Comparison of ENCODE assay signal across 9 cellular contexts in genomic region chr12:124379938-124380754, GRCh38.
DNase-seq lines count a peak whose midpoint lies in the region; ATAC-seq and TF ChIP-seq lines count a peak whose summit lies in the region.
"Had no signal": no experiment of that assay in that cellular context is flagged by ENCODE, and none has a peak within 500 bp of the region (broad histone marks: within the 10 kb centered on the region; RNA-seq: fewer than 3 reads in every experiment).

No MANE protein-coding gene starts in this region.

- H3K4me1 Mint-ChIP-seq in HFFc6 (ENCODE audit: low read depth) = peaks cover 79% of the 10 kb centered on the region
- peaks cover 20 to 27% of the 10 kb centered on the region in 2 donors for H3K4me1 Mint-ChIP-seq in stimulated activated naive B cell treated with anti-CD40 and anti-IgM and Interleukin-4, amounts not matched to agents 10 μg/mL and 1 μg/mL and 100 μg/mL, for 72 hours
- H3K4me1 Mint-ChIP-seq: activated naive CD8-positive, alpha-beta T cell treated with anti-CD3 and anti-CD28 coated beads for 36 hours had no signal

- intact Hi-C loops in body of pancreas (cut with DNase I) = loop anchor here (10.0 kb wide), 1 partner anchor 115 kb away; no protein-coding TSS in a partner anchor

- no peaks in the 10 kb centered on the region for H3K27me3 ChIP-seq in body of pancreas
- no peaks in the 10 kb centered on the region for H3K27me3 ChIP-seq in kidney epithelial cell (ENCODE audit: control insufficient read depth, insufficient read depth, low read length)

- H3K4me3 ChIP-seq in body of pancreas (no peak overlapping the region), kidney epithelial cell (ENCODE audit: low read depth, low read length) (no peak overlapping the region)

- peaks cover 46% of the 10 kb centered on the region for H3K36me3 Mint-ChIP-seq in HFFc6 (ENCODE audit: low read depth)
- H3K36me3 Mint-ChIP-seq in stimulated activated naive B cell treated with anti-CD40 and anti-IgM and Interleukin-4, amounts not matched to agents 10 μg/mL and 1 μg/mL and 100 μg/mL, for 72 hours = peaks cover 59 to 76% of the 10 kb centered on the region in 2 donors

- peak overlapping the region; percentile 67 to 82 (median 72) for H3K27ac ChIP-seq in body of pancreas

- no peaks in the 10 kb centered on the region for H3K9me3 ChIP-seq in body of pancreas

- H3K27me3 Mint-ChIP-seq in HFFc6 (ENCODE audit: insufficient read depth) = peaks cover 35% of the 10 kb centered on the region
- H3K27me3 Mint-ChIP-seq in stimulated activated naive B cell treated with anti-CD40 and anti-IgM and Interleukin-4, amounts not matched to agents 10 μg/mL and 1 μg/mL and 100 μg/mL, for 72 hours = no peaks in the 10 kb centered on the region
- H3K27me3 Mint-ChIP-seq: activated naive CD8-positive, alpha-beta T cell treated with anti-CD3 and anti-CD28 coated beads for 36 hours had no signal

- peak; percentile 91 for DNase-seq in HFFc6
- DNase-seq in body of pancreas = peak in 1 of 4 donors; percentile 57
- DNase-seq in kidney epithelial cell (ENCODE audit: low read depth) = no peak
- no peak for DNase-seq in stimulated activated naive B cell treated with anti-CD40 and anti-IgM and Interleukin-4, amounts not matched to agents 10 μg/mL and 1 μg/mL and 100 μg/mL, for 72 hours
- DNase-seq in iPS-NIHi7 (ENCODE audit: extremely low spot score) = no peak
- no peak for DNase-seq in SW480 (ENCODE audit: low spot score)
- DNase-seq in NCI-H1930 (lab: John Stamatoyannopoulos, UW) = no peak
- DNase-seq: activated naive CD8-positive, alpha-beta T cell treated with anti-CD3 and anti-CD28 coated beads for 36 hours had no signal

- ATAC-seq in body of pancreas (peak; percentile 11), HG03439 (IDR thresholded peaks at IDR 0.05; ENCODE audit: unreplicated experiment) (no peak)
- ATAC-seq in stimulated activated naive B cell treated with anti-CD40 and anti-IgM and Interleukin-4, amounts not matched to agents 10 μg/mL and 1 μg/mL and 100 μg/mL, for 72 hours (replicated peaks) = peak; percentile 41 to 67

- peak overlapping the region; percentile 97 for H3K27ac Mint-ChIP-seq in HFFc6
- peak overlapping the region; percentile 67 for H3K27ac Mint-ChIP-seq in stimulated activated naive B cell treated with anti-CD40 and anti-IgM and Interleukin-4, amounts not matched to agents 10 μg/mL and 1 μg/mL and 100 μg/mL, for 72 hours
- H3K27ac Mint-ChIP-seq: activated naive CD8-positive, alpha-beta T cell treated with anti-CD3 and anti-CD28 coated beads for 36 hours had no signal

- H3K36me3 ChIP-seq in body of pancreas (replicated peaks in 1 of 2; ENCODE audit: insufficient read depth in 1 of 2, low read depth in 2 of 2) = peaks cover 7 to 21% of the 10 kb centered on the region in 2 donors
- peaks cover 10% of the 10 kb centered on the region for H3K36me3 ChIP-seq in kidney epithelial cell (ENCODE audit: control insufficient read depth, insufficient read depth, low read length)

- TF ChIP-seq POLR2A in body of pancreas (IDR thresholded peaks at IDR 0.05) = peak in 1 of 3 donors; percentile 27

- peaks cover 24% of the 10 kb centered on the region for H3K4me1 ChIP-seq in body of pancreas

- H3K9me3 Mint-ChIP-seq in HFFc6 = no peaks in the 10 kb centered on the region
- no peaks in the 10 kb centered on the region for H3K9me3 Mint-ChIP-seq in stimulated activated naive B cell treated with anti-CD40 and anti-IgM and Interleukin-4, amounts not matched to agents 10 μg/mL and 1 μg/mL and 100 μg/mL, for 72 hours
- H3K9me3 Mint-ChIP-seq: activated naive CD8-positive, alpha-beta T cell treated with anti-CD3 and anti-CD28 coated beads for 36 hours had no signal

- peak overlapping the region; percentile 77 for H3K4me3 Mint-ChIP-seq in HFFc6
- peak overlapping the region in 1 of 2 donors; percentile 44 for H3K4me3 Mint-ChIP-seq in stimulated activated naive B cell treated with anti-CD40 and anti-IgM and Interleukin-4, amounts not matched to agents 10 μg/mL and 1 μg/mL and 100 μg/mL, for 72 hours
- H3K4me3 Mint-ChIP-seq: activated naive CD8-positive, alpha-beta T cell treated with anti-CD3 and anti-CD28 coated beads for 36 hours had no signal

- TF ChIP-seq CTCF in HFFc6 (IDR thresholded peaks at IDR 0.05) (peak; percentile 77), body of pancreas (IDR thresholded peaks at IDR 0.05) (peak in 4 of 7 experiments; percentile 9 to 15 (median 13)), kidney epithelial cell (IDR thresholded peaks at IDR 0.05; ENCODE audit: insufficient read depth, low read length, poor library complexity, severe bottlenecking) (peak; percentile 43)

- 56 to 57% methylated on average over 14 to 30 of the region's 31 CpGs for WGBS in body of pancreas, 2 donors

Comparison
In these comparisons a context has a peak if more than half of its experiments do, and no peak if none do; other contexts are left out.
1. CTCF ChIP-seq: peak in every context shown above with its lines; median percentile 77 in HFFc6; 43 in kidney epithelial cell; 13 in body of pancreas.